In the genomic region with DNA sequence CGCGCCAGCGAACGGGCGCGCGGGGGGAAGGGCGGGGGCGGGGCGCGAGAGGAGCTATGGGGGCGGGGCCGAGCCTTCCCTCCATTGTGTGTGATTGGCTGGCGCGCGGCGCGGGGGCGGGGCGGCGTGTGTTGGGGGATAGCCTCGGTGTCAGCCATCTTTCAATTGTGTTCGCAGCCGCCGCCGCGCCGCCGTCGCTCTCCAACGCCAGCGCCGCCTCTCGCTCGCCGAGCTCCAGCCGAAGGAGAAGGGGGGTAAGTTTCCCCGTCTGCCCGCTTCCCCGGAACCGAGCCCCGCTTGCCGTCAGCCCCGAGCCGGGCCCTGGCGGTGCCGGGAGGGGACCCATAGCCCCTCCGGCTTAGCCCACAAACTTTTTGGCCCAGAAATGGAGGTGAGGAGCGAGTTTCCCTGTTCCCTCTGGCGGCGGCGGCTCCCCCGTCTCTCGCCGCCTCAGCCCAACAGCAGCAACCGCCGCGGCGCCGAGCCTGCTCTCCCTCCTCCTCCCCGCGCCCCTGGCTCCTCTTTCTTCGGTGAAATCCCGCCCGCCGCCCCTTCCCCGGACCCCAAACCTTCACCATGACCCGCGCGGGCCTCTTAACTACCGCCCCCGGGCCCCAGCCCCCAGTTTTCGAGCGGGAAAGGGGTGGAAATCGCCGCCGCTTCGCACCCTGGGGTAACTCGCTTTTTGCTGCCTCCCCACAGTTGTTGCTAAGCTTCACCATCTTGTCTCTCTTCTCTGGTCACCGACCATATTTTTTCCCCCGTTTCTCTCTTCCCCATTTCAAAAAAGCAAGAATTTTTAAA, we compare ENCODE assay signal across 1 cellular context.
TF ChIP-seq lines count a peak whose summit lies in the region.

TSS of gene H3-3A (plus strand) at position 159 of the 804 bp plus-strand sequence. CDS start 1,636 bp downstream, outside the sequence.

TF ChIP-seq in H1, 55 proteins besides CTCF, POLR2A, EP300 and RAD21:
- TF ChIP-seq SIN3A (conservative IDR thresholded peaks at IDR 0.05 in 1 of 2, IDR thresholded peaks at IDR 0.05 in 1 of 2; ENCODE audit: low read depth in 1 of 2, low read length in 2 of 2) = no peak
- TF ChIP-seq CREB1 (IDR thresholded peaks at IDR 0.05) = peak; percentile 19
- TF ChIP-seq CBX5 (IDR thresholded peaks at IDR 0.05; ENCODE audit: low read depth, low read length) = no peak
- no peak for TF ChIP-seq RBBP5 (IDR thresholded peaks at IDR 0.05; ENCODE audit: borderline replicate concordance, low read depth, low read length)
- TF ChIP-seq SIX5 (IDR thresholded peaks at IDR 0.05; ENCODE audit: low read depth, low read length) = no peak
- TF ChIP-seq SAP30 (IDR thresholded peaks at IDR 0.05; ENCODE audit: insufficient read depth, insufficient replicate concordance, low read length) = no peak
- no peak for TF ChIP-seq TCF12 (IDR thresholded peaks at IDR 0.05; ENCODE audit: low read depth, low read length)
- no peak for TF ChIP-seq BCL11A (IDR thresholded peaks at IDR 0.05; ENCODE audit: low read depth in 2 of 2, low read length in 2 of 2)
- TF ChIP-seq ZNF274 (IDR thresholded peaks at IDR 0.05; ENCODE audit: borderline replicate concordance, extremely low read depth, low read length) = no peak
- TF ChIP-seq CHD7 (IDR thresholded peaks at IDR 0.05; ENCODE audit: insufficient replicate concordance, low read length) = no peak
- peak; percentile 80 for TF ChIP-seq TAF7 (optimal IDR thresholded peaks at IDR 0.05; ENCODE audit: borderline replicate concordance, low read depth, low read length)
- TF ChIP-seq RNF2 (IDR thresholded peaks at IDR 0.05; ENCODE audit: borderline replicate concordance, low read depth, low read length, missing control alignments, poor library complexity, severe bottlenecking) = no peak
- TF ChIP-seq SIRT6 (IDR thresholded peaks at IDR 0.05; ENCODE audit: low read length) = no peak
- TF ChIP-seq E2F6 (IDR thresholded peaks at IDR 0.05) = peak; percentile 28; the same call in 1 of the 2 replicates
- TF ChIP-seq TBP (IDR thresholded peaks at IDR 0.05; ENCODE audit: low read depth, low read length) = peak; percentile 92
- no peak for TF ChIP-seq SP4 (IDR thresholded peaks at IDR 0.05; ENCODE audit: low read length)
- TF ChIP-seq SP2 (IDR thresholded peaks at IDR 0.05; ENCODE audit: low read length) = no peak
- no peak for TF ChIP-seq KDM4A (IDR thresholded peaks at IDR 0.05; ENCODE audit: low read depth, low read length, severe bottlenecking)
- peak; percentile 96 for TF ChIP-seq TAF1 (IDR thresholded peaks at IDR 0.05; ENCODE audit: low read depth, low read length)
- peak; percentile 61 for TF ChIP-seq GTF2F1 (IDR thresholded peaks at IDR 0.05; ENCODE audit: borderline replicate concordance, low read depth, low read length)
- TF ChIP-seq HDAC2 (IDR thresholded peaks at IDR 0.05; ENCODE audit: borderline replicate concordance in 1 of 2, low read depth in 2 of 2, low read length in 2 of 2) = no peak
- TF ChIP-seq HDAC6 (IDR thresholded peaks at IDR 0.05; ENCODE audit: low read depth, low read length) = no peak
- no peak for TF ChIP-seq RXRA (IDR thresholded peaks at IDR 0.05; ENCODE audit: insufficient read depth, low read depth, low read length)
- TF ChIP-seq EZH2 (IDR thresholded peaks at IDR 0.05; ENCODE audit: low read depth, low read length, severe bottlenecking) = no peak
- TF ChIP-seq BACH1 (IDR thresholded peaks at IDR 0.05; ENCODE audit: low read length) = no peak
- no peak for TF ChIP-seq SUZ12 (IDR thresholded peaks at IDR 0.05; ENCODE audit: low read length)
- TF ChIP-seq, protein P1, sequence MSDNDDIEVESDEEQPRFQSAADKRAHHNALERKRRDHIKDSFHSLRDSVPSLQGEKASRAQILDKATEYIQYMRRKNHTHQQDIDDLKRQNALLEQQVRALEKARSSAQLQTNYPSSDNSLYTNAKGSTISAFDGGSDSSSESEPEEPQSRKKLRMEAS (IDR thresholded peaks at IDR 0.05) = peak; percentile 5; the same call in 1 of the 2 replicates
- peak; percentile 6; the same call in 1 of the 2 replicates for TF ChIP-seq SP1 (IDR thresholded peaks at IDR 0.05; ENCODE audit: low read depth, low read length)
- TF ChIP-seq POLR2AphosphoS5 (IDR thresholded peaks at IDR 0.05; ENCODE audit: low read depth, low read length) = peak; percentile 93
- no peak for TF ChIP-seq NRF1 (IDR thresholded peaks at IDR 0.05; ENCODE audit: low read depth, low read length)
- peak; percentile 10; the same call in 1 of the 2 replicates for TF ChIP-seq PHF8 (conservative IDR thresholded peaks at IDR 0.05; ENCODE audit: low read depth, low read length)
- TF ChIP-seq YY1 (IDR thresholded peaks at IDR 0.05; ENCODE audit: low read depth, low read length) = peak; percentile 86
- no peak for TF ChIP-seq ATF2 (IDR thresholded peaks at IDR 0.05; ENCODE audit: low read length)
- no peak for TF ChIP-seq CBX8 (IDR thresholded peaks at IDR 0.05; ENCODE audit: borderline replicate concordance, low read depth, low read length)
- TF ChIP-seq KDM1A (IDR thresholded peaks at IDR 0.05; ENCODE audit: borderline replicate concordance, low read length) = no peak
- TF ChIP-seq CHD2 (IDR thresholded peaks at IDR 0.05; ENCODE audit: low read length) = no peak
- TF ChIP-seq NANOG (IDR thresholded peaks at IDR 0.05; ENCODE audit: insufficient read depth, low read depth, low read length, poor library complexity, severe bottlenecking) = no peak
- peak; percentile 39 for TF ChIP-seq ASH2L (IDR thresholded peaks at IDR 0.05; ENCODE audit: low read length)
- TF ChIP-seq TEAD4 (IDR thresholded peaks at IDR 0.05; ENCODE audit: low read depth, low read length) = no peak
- no peak for TF ChIP-seq BRCA1 (IDR thresholded peaks at IDR 0.05; ENCODE audit: low read depth, low read length)
- no peak for TF ChIP-seq FOSL1 (IDR thresholded peaks at IDR 0.05; ENCODE audit: insufficient read depth, low read depth, low read length)
- TF ChIP-seq, protein P2, sequence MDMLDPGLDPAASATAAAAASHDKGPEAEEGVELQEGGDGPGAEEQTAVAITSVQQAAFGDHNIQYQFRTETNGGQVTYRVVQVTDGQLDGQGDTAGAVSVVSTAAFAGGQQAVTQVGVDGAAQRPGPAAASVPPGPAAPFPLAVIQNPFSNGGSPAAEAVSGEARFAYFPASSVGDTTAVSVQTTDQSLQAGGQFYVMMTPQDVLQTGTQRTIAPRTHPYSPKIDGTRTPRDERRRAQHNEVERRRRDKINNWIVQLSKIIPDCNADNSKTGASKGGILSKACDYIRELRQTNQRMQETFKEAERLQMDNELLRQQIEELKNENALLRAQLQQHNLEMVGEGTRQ (IDR thresholded peaks at IDR 0.05; ENCODE audit: low read length) = no peak
- no peak for TF ChIP-seq POU5F1 (IDR thresholded peaks at IDR 0.05; ENCODE audit: low read depth, low read length)
- no peak for TF ChIP-seq KDM5A (IDR thresholded peaks at IDR 0.05; ENCODE audit: low read length)
- TF ChIP-seq EGR1 (IDR thresholded peaks at IDR 0.05; ENCODE audit: borderline replicate concordance, low read depth, low read length) = no peak; the same call in 1 of the 2 replicates
TF ChIP-seq in H1: peak in this region for 12.
